1 cellular context compared by ENCODE assay signal in genomic region chr16:21964353-21964752, GRCh38.
TF ChIP-seq lines count a peak whose summit lies in the region.

No MANE protein-coding gene starts in this region.

TF ChIP-seq in GM12878, 131 proteins besides CTCF, POLR2A, EP300 and RAD21:
- TF ChIP-seq NFIC (IDR thresholded peaks at IDR 0.05; ENCODE audit: low read depth, low read length) (no peak), ZBTB40 (IDR thresholded peaks at IDR 0.05; ENCODE audit: borderline replicate concordance) (no peak), ZBTB4 (CRISPR knock-in tag; IDR thresholded peaks at IDR 0.05) (no peak), IRF5 (IDR thresholded peaks at IDR 0.05; ENCODE audit: borderline replicate concordance) (no peak), ZBTB33 (IDR thresholded peaks at IDR 0.05) (no peak), EZH2 (IDR thresholded peaks at IDR 0.05; ENCODE audit: borderline replicate concordance, control insufficient read depth, low read depth, low read length) (no peak), MAX (IDR thresholded peaks at IDR 0.05; ENCODE audit: low read depth, low read length) (no peak)
TF ChIP-seq in GM12878: peak in this region for 0.
